ENCODE assay signal across 9 cellular contexts in the genomic region with DNA sequence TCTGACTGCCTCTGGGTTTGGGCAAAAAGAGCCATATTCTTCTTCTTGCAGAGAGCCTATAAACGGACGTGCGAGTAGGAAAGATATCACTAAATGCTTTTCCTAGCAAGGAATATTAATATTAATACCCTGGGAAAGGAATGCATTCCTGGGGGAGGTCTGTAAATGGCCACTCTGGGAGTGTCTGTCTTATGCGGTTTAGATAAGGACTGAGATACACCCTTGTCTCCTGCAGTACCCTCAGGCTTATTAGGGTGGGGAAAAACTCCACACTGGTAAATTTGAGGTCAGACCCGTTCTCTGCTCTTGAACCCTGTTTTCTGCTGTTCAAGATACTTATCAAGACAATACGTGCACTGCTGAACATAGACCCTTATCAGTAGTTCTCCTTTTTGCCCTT.
"Had no signal": no experiment of that assay in that cellular context is flagged by ENCODE, and none has a peak within 500 bp of the region (broad histone marks: within the 10 kb centered on the region; RNA-seq: fewer than 3 reads in every experiment).

No MANE protein-coding gene starts in this region.

- H3K4me3 ChIP-seq: GM23248, GM23338, HAP-1 had no signal

- H3K27ac ChIP-seq: GM23248 had no signal

- H3K9ac ChIP-seq: GM23248 had no signal

- ATAC-seq: GM23338, HCT116 had no signal

- H3K27ac Mint-ChIP-seq: GM23338, H9, HFFc6 had no signal

- H3K4me1 Mint-ChIP-seq: GM23338, H9 had no signal

- H3K9me3 ChIP-seq: HAP-1 had no signal

- H3K4me3 Mint-ChIP-seq: GM23338, H9, HFFc6 had no signal

- H3K4me1 ChIP-seq: HAP-1 had no signal

- H3K36me3 ChIP-seq: HAP-1 had no signal

- DNase-seq: GM23248, GOT3, H7, H9, HCEC 1CT, HFFc6 had no signal

- H3K4me2 ChIP-seq: GM23338 had no signal
